ENCODE assay signal across 34 cellular contexts in genomic region chr10:34148258-34148657, GRCh38.
A peak's percentile ranks its signal among the peaks of the same experiment; 100 is the strongest.
DNase-seq lines count a peak whose midpoint lies in the region; ATAC-seq, FAIRE-seq and TF ChIP-seq lines count a peak whose summit lies in the region.
"Had no signal": no experiment of that assay in that cellular context is flagged by ENCODE, and none has a peak within 500 bp of the region (broad histone marks: within the 10 kb centered on the region; RNA-seq: fewer than 3 reads in every experiment).

No MANE protein-coding gene starts in this region.

- H3K9me3 ChIP-seq in neural cell (ENCODE audit: low read length) (no peaks in the 10 kb centered on the region), osteoblast (ENCODE audit: low read depth, low read length) (no peaks in the 10 kb centered on the region)
- H3K9me3 ChIP-seq: A549; BE2C; BLaER1; BLaER1 treated with 17β-estradiol and CSF1 and Interleukin-3, amounts not matched to agents 10 nM and 100 nM; Caco-2 had no signal

- TF ChIP-seq RAD21 in neural cell (conservative IDR thresholded peaks at IDR 0.05) = no peak

- H2AFZ ChIP-seq in neural cell (ENCODE audit: low read depth, low read length) (no peak overlapping the region), osteoblast (ENCODE audit: low read length) (no peak overlapping the region)

- no peak for TF ChIP-seq CTCF in neural cell (IDR thresholded peaks at IDR 0.05; ENCODE audit: poor library complexity, severe bottlenecking)
- TF ChIP-seq CTCF in osteoblast (IDR thresholded peaks at IDR 0.05; ENCODE audit: extremely low read depth, low read depth, low read length) = no peak

- H3K4me2 ChIP-seq in neural cell (ENCODE audit: low read length) = no peak overlapping the region
- no peak overlapping the region for H3K4me2 ChIP-seq in osteoblast (ENCODE audit: insufficient read depth, low read length)
- H3K4me2 ChIP-seq: A549; BLaER1; BLaER1 treated with 17β-estradiol and CSF1 and Interleukin-3, amounts not matched to agents 10 nM and 100 nM had no signal

- no peaks in the 10 kb centered on the region for H3K4me1 Mint-ChIP-seq in activated T-cell treated with anti-CD3 and anti-CD28 coated beads, Interleukin-2, amount 50 U/mL, for 4 hours (ENCODE audit: low read depth)
- H3K4me1 Mint-ChIP-seq: B cell; CD14-positive monocyte; CD4-positive, alpha-beta memory T cell; CD4-positive, CD25-positive, alpha-beta regulatory T cell; CD8-positive, alpha-beta memory T cell had no signal

- peak; percentile 95 for TF ChIP-seq EP300 in neural cell (conservative IDR thresholded peaks at IDR 0.05; ENCODE audit: poor library complexity, severe bottlenecking)

- no peaks in the 10 kb centered on the region for H3K79me2 ChIP-seq in neural cell (replicated peaks; ENCODE audit: insufficient read depth, low read length)
- no peaks in the 10 kb centered on the region for H3K79me2 ChIP-seq in osteoblast (ENCODE audit: insufficient read depth, low read length)

- no peaks in the 10 kb centered on the region for H4K20me1 ChIP-seq in neural cell (ENCODE audit: insufficient read depth)
- no peaks in the 10 kb centered on the region for H4K20me1 ChIP-seq in osteoblast (ENCODE audit: insufficient read depth, low read length)
- H4K20me1 ChIP-seq: BLaER1; BLaER1 treated with 17β-estradiol and CSF1 and Interleukin-3, amounts not matched to agents 10 nM and 100 nM had no signal

- no peaks in the 10 kb centered on the region for H3K9me3 Mint-ChIP-seq in activated T-cell treated with anti-CD3 and anti-CD28 coated beads, Interleukin-2, amount 50 U/mL, for 4 hours
- H3K9me3 Mint-ChIP-seq: CD14-positive monocyte; CD4-positive, alpha-beta T cell; CD4-positive, CD25-positive, alpha-beta regulatory T cell had no signal

- H3F3A ChIP-seq in neural cell (ENCODE audit: insufficient read depth, low read length, poor library complexity, severe bottlenecking) = no peaks in the 10 kb centered on the region

- no peak for DNase-seq in H54 (ENCODE audit: insufficient read length, low spot score)
- DNase-seq in osteoblast (ENCODE audit: insufficient read length, low spot score, missing footprints) = peak; percentile 10
- DNase-seq in activated T-cell treated with anti-CD3 and anti-CD28 coated beads, Interleukin-2, amount 50 U/mL, for 4 hours = no peak
- DNase-seq in MV-4-11 (lab: John Stamatoyannopoulos, UW) = no peak
- DNase-seq: 8988T; ACHN; AML-193; BE2C; C1 segment of cervical spinal cord; Caco-2; Calu3; CD4-positive, alpha-beta memory T cell; CD4-positive, alpha-beta T cell; CD4-positive, CD25-positive, alpha-beta regulatory T cell; CD8-positive, alpha-beta memory T cell; CD8-positive, alpha-beta T cell; COR-L47; DMS 273 treated with DMSO at 0.1 percent for 48 hours; DMS153; DMS53; DMS79; DMS79 treated with DMSO at 0.1 percent for 48 hours; DND-41; EL had no signal

- H3K4me3 ChIP-seq in neural cell (ENCODE audit: low read length) (no peak overlapping the region), osteoblast (ENCODE audit: insufficient read depth, low read length) (no peak overlapping the region)
- H3K4me3 ChIP-seq: A549; BLaER1; BLaER1 treated with 17β-estradiol and CSF1 and Interleukin-3, amounts not matched to agents 10 nM and 100 nM had no signal

- H3K27ac ChIP-seq in neural cell (ENCODE audit: low read length) (no peak overlapping the region), osteoblast (ENCODE audit: low read depth, low read length) (no peak overlapping the region)
- H3K27ac ChIP-seq: 22Rv1; A549; BLaER1; BLaER1 treated with 17β-estradiol and CSF1 and Interleukin-3, amounts not matched to agents 10 nM and 100 nM; C4-2B had no signal

- peak; percentile 30 for FAIRE-seq in H54 (lab: Jason Lieb, UNC)
- FAIRE-seq: D721Med had no signal

- H3K4me1 ChIP-seq in osteoblast (ENCODE audit: insufficient read depth, low read length) = peaks cover 11% of the 10 kb centered on the region
- H3K4me1 ChIP-seq: BE2C; BLaER1; BLaER1 treated with 17β-estradiol and CSF1 and Interleukin-3, amounts not matched to agents 10 nM and 100 nM; Caco-2 had no signal

- ATAC-seq in activated T-cell treated with anti-CD3 and anti-CD28 coated beads, Interleukin-2, amount 50 U/mL, for 4 hours = no peak
- no peak for ATAC-seq in GM18498 (IDR thresholded peaks at IDR 0.05; ENCODE audit: unreplicated experiment)
- ATAC-seq: A549; CD8-positive, alpha-beta T cell had no signal

- H3K36me3 Mint-ChIP-seq in activated T-cell treated with anti-CD3 and anti-CD28 coated beads, Interleukin-2, amount 50 U/mL, for 4 hours (ENCODE audit: insufficient read depth) = no peaks in the 10 kb centered on the region
- H3K36me3 Mint-ChIP-seq: CD14-positive monocyte; CD4-positive, alpha-beta memory T cell; CD4-positive, CD25-positive, alpha-beta regulatory T cell; CD8-positive, alpha-beta memory T cell; CD8-positive, alpha-beta T cell had no signal

- no peaks in the 10 kb centered on the region for H3K9me2 ChIP-seq in neural cell (ENCODE audit: insufficient read depth, low read length)

- H3K27me3 ChIP-seq in neural cell (ENCODE audit: insufficient read depth, low read depth, low read length) (peaks cover 8% of the 10 kb centered on the region), osteoblast (ENCODE audit: insufficient read depth, low read length) (no peaks in the 10 kb centered on the region)
- H3K27me3 ChIP-seq: BE2C; BLaER1; BLaER1 treated with 17β-estradiol and CSF1 and Interleukin-3, amounts not matched to agents 10 nM and 100 nM had no signal

- H3K36me3 ChIP-seq in neural cell (ENCODE audit: insufficient read depth, low read length) = no peaks in the 10 kb centered on the region
- H3K36me3 ChIP-seq in osteoblast (ENCODE audit: insufficient read depth, low read length) = no peaks in the 10 kb centered on the region
- H3K36me3 ChIP-seq: BE2C; BLaER1; BLaER1 treated with 17β-estradiol and CSF1 and Interleukin-3, amounts not matched to agents 10 nM and 100 nM had no signal

- no peak overlapping the region for H3K4me3 Mint-ChIP-seq in activated T-cell treated with anti-CD3 and anti-CD28 coated beads, Interleukin-2, amount 50 U/mL, for 4 hours
- H3K4me3 Mint-ChIP-seq: B cell; CD14-positive monocyte; CD4-positive, alpha-beta memory T cell; CD4-positive, alpha-beta T cell; CD4-positive, CD25-positive, alpha-beta regulatory T cell; CD8-positive, alpha-beta memory T cell; CD8-positive, alpha-beta T cell had no signal

- no peaks in the 10 kb centered on the region for H3K27me3 Mint-ChIP-seq in activated T-cell treated with anti-CD3 and anti-CD28 coated beads, Interleukin-2, amount 50 U/mL, for 4 hours (ENCODE audit: low read depth)
- H3K27me3 Mint-ChIP-seq: B cell; CD4-positive, alpha-beta memory T cell; CD4-positive, CD25-positive, alpha-beta regulatory T cell; CD8-positive, alpha-beta memory T cell had no signal

- no peak overlapping the region for H3K9ac ChIP-seq in neural cell (ENCODE audit: low read length)
- H3K9ac ChIP-seq: BLaER1; BLaER1 treated with 17β-estradiol and CSF1 and Interleukin-3, amounts not matched to agents 10 nM and 100 nM had no signal

- TF ChIP-seq POLR2A in H54 (IDR thresholded peaks at IDR 0.05; ENCODE audit: low read depth, low read length) = no peak

TF ChIP-seq in neural cell, 6 proteins besides CTCF, POLR2A, EP300 and RAD21:
- TF ChIP-seq POLR2AphosphoS5 (IDR thresholded peaks at IDR 0.05) = peak; percentile 99
- TF ChIP-seq MXI1 (conservative IDR thresholded peaks at IDR 0.05; ENCODE audit: poor library complexity, severe bottlenecking) = no peak
